Comparison of ENCODE assay signal across 22 cellular contexts in genomic region chr18:43582120-43582519, GRCh38.
"Had no signal": no experiment of that assay in that cellular context is flagged by ENCODE, and none has a peak within 500 bp of the region (broad histone marks: within the 10 kb centered on the region; RNA-seq: fewer than 3 reads in every experiment).

No MANE protein-coding gene starts in this region.

- H3K27ac ChIP-seq: heart left ventricle, lower lobe of right lung, neural progenitor cell, ovary, suprapubic skin, thyroid gland, upper lobe of right lung, vagina had no signal

- DNase-seq: effector CD4-positive, alpha-beta T cell; endodermal cell; foreskin melanocyte; heart left ventricle; hypothalamus; kidney glomerular epithelial cell; lower lobe of right lung; midbrain; nucleus accumbens; right cardiac atrium; stimulated activated CD4-positive, alpha-beta T cell treated with anti-CD3 and anti-CD28 coated beads, Interleukin-2, amount 100 ng/mL, for 48 hours; stimulated activated naive CD4-positive, alpha-beta T cell treated with Interleukin-2 at 50 U/mL for 16 hours; thyroid gland; upper lobe of right lung had no signal

- ATAC-seq: heart left ventricle; lower lobe of right lung; natural killer cell treated with Interleukin-12 subunit alpha and Interleukin-12 subunit beta and Interleukin-15 and Interleukin-18, amount 100 ng/mL, for 72 hours; upper lobe of right lung had no signal

- H3K4me2 ChIP-seq: neural progenitor cell, smooth muscle cell had no signal

- H3K27me3 ChIP-seq: heart left ventricle, neural progenitor cell, ovary, suprapubic skin, thyroid gland, upper lobe of right lung, vagina had no signal

- FAIRE-seq: colon, islet of Langerhans had no signal

- H3K9ac ChIP-seq: neural progenitor cell had no signal

- H3K9me3 ChIP-seq: heart left ventricle, lower lobe of right lung, ovary, suprapubic skin, thyroid gland, upper lobe of right lung, vagina had no signal

- H3K36me3 ChIP-seq: heart left ventricle, lower lobe of right lung, neural progenitor cell, ovary, suprapubic skin, thyroid gland, upper lobe of right lung, vagina had no signal

- H3K4me3 ChIP-seq: heart left ventricle, lower lobe of right lung, neural progenitor cell, ovary, smooth muscle cell, suprapubic skin, thyroid gland, upper lobe of right lung, vagina had no signal

- H3K4me1 ChIP-seq: lower lobe of right lung, neural progenitor cell, suprapubic skin, vagina had no signal

- H2AFZ ChIP-seq: neural progenitor cell had no signal
